Comparison of ENCODE assay signal across 1 cellular context in genomic region chr13:98886587-98886986, GRCh38.
TF ChIP-seq lines count a peak whose summit lies in the region.

No MANE protein-coding gene starts in this region.

TF ChIP-seq in WTC11, 78 proteins besides CTCF, POLR2A, EP300 and RAD21 (continued from another document):
- TF ChIP-seq E2F4 (CRISPR knock-in tag; IDR thresholded peaks at IDR 0.05; ENCODE audit: borderline replicate concordance, low read depth): no peak
